1 cellular context compared by ENCODE assay signal in the genomic region with DNA sequence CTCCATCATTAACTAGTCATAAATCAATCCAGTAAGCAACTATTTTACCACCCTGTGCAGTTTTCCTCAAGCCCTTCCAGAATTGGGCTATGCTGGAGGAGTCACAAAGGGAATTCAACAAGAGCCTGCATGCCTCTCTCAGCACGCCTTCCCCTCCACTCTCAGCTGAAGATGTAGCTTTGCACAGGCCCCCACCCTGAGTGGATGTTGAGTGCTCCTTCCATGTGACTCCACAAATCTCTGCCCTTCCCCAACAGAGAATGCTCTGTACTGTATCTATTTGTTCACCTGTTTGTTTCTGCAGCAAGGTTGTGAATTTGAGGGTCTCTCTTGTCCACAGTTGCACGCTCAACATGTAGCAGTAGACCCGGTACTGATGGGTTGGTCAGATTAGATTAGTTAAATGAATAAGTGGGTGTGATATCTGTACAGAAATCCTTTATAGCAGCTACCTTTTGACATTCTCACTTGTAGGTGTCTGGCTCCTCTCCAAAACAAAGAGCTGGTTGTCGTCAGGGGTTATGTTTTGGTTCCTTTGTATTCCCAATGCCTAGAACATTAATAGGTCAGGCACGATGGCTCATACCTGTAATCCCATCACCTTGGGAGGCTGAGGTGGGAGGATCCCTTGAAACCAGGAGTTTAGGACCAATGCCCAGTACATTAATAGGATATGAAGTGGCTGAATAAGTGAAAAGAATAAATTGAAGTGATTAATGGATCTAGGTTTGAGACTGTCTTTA.
TF ChIP-seq lines count a peak whose summit lies in the region.

No MANE protein-coding gene starts in this region.

TF ChIP-seq in SK-N-SH, 30 proteins besides CTCF, POLR2A, EP300 and RAD21:
- no peak for TF ChIP-seq RXRA (IDR thresholded peaks at IDR 0.05; ENCODE audit: borderline replicate concordance, low read depth)
- TF ChIP-seq TCF12 (IDR thresholded peaks at IDR 0.05): no peak
- TF ChIP-seq GATA2 (CRISPR knock-in tag; IDR thresholded peaks at IDR 0.05): peak; percentile 28; the same call in 1 of the 2 replicates
